Comparison of ENCODE assay signal across 9 cellular contexts in the genomic region with DNA sequence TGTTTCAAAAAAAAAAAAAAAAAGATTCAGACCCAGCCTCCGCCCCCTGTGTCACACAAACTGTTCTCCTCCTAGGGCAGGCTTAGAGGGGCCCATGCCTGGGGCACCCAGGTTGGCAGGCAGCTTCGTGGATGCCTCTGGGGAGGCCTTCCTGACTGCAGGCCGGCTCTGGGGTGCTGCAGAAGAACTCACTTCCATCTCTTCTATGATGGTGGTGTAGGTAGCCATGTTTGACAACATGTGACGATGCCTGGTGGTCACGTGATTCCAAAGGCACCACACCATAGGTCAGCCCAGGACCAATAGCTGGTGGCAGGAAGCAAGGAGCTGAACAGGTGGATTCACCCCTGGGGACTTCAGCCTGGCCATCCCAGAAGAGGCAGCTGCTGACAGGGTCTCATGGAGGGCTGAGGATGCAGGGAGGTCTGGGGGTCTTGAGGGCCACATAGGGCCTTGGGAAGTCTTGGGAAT. TPM values are rescaled to one million over a fixed set of nuclear protein-coding genes. Genes with fewer than 3 reads are reported as not detected.
DNase-seq lines count a peak whose midpoint lies in the region; ATAC-seq, FAIRE-seq and TF ChIP-seq lines count a peak whose summit lies in the region.
"Had no signal": no experiment of that assay in that cellular context is flagged by ENCODE, and none has a peak within 500 bp of the region (broad histone marks: within the 10 kb centered on the region; RNA-seq: fewer than 3 reads in every experiment).

No MANE protein-coding gene starts in this region.

- WGBS in A549 (ENCODE audit: missing lambda C conversion rate): 61% methylated on average over 5 of the region's 5 CpGs

- H3K4me3 Mint-ChIP-seq in dendritic cell treated with granulocyte-macrophage colony-stimulating factor and Interleukin-4, amounts not matched to agents 40 ng/mL and 50 ng/mL, for 4 days: no peak overlapping the region

- POLR2A ChIA-PET in A549 (lab: Yijun Ruan, JAX): interaction anchor here (1.7 kb wide), 1 partner anchor 201 kb away, joined by 5 read pairs; a partner anchor contains a TSS

- peaks cover 6% of the 10 kb centered on the region; the same call in 1 of the 3 replicates for H3K9me3 ChIP-seq in A549

- peak overlapping the region in 1 of 2 experiments; percentile 49; a peak in 1 of 6 replicates for H3K27ac ChIP-seq in A549
- H3K27ac ChIP-seq: skin epidermis had no signal

- CTCF ChIA-PET in A549 (lab: Yijun Ruan, JAX): no interaction called here

- H3K27me3 Mint-ChIP-seq in dendritic cell treated with granulocyte-macrophage colony-stimulating factor and Interleukin-4, amounts not matched to agents 40 ng/mL and 50 ng/mL, for 4 days: peaks cover 4% of the 10 kb centered on the region

- no peak for TF ChIP-seq EP300 in A549 (IDR thresholded peaks at IDR 0.05)

- TF ChIP-seq CTCF in A549 (IDR thresholded peaks at IDR 0.05): no peak
- no peak for TF ChIP-seq CTCF in GM06990 (IDR thresholded peaks at IDR 0.05; ENCODE audit: insufficient read depth, low read length, poor library complexity, severe bottlenecking)

- peaks cover 13% of the 10 kb centered on the region for H3K4me1 ChIP-seq in A549

- H3K9me3 Mint-ChIP-seq in dendritic cell treated with granulocyte-macrophage colony-stimulating factor and Interleukin-4, amounts not matched to agents 40 ng/mL and 50 ng/mL, for 4 days: peaks cover 8% of the 10 kb centered on the region

- H3K27me3 ChIP-seq in GM06990 (replicated peaks; ENCODE audit: control insufficient read depth, insufficient read depth, low read length): no peaks in the 10 kb centered on the region

- no peaks in the 10 kb centered on the region for H3K36me3 Mint-ChIP-seq in dendritic cell treated with granulocyte-macrophage colony-stimulating factor and Interleukin-4, amounts not matched to agents 40 ng/mL and 50 ng/mL, for 4 days (ENCODE audit: low read depth)

- ATAC-seq in A549 (peak in 1 of 2 experiments; percentile 62; a peak in 3 of 6 replicates), HG03108 (IDR thresholded peaks at IDR 0.05; ENCODE audit: unreplicated experiment) (no peak), HG02623 (IDR thresholded peaks at IDR 0.05; ENCODE audit: unreplicated experiment) (no peak)

- H3K27ac Mint-ChIP-seq in dendritic cell treated with granulocyte-macrophage colony-stimulating factor and Interleukin-4, amounts not matched to agents 40 ng/mL and 50 ng/mL, for 4 days: peak overlapping the region; percentile 58

- intact Hi-C loops in dendritic cell treated with granulocyte-macrophage colony-stimulating factor and Interleukin-4, amounts not matched to agents 40 ng/mL and 50 ng/mL, for 4 days (cut with micrococcal nuclease): loop anchor here (5.0 kb wide), 1 partner anchor 121 kb away; no protein-coding TSS in a partner anchor

- no peak for FAIRE-seq in A549 (lab: Jason Lieb, UNC)

- peaks cover 38% of the 10 kb centered on the region for H3K4me1 Mint-ChIP-seq in dendritic cell treated with granulocyte-macrophage colony-stimulating factor and Interleukin-4, amounts not matched to agents 40 ng/mL and 50 ng/mL, for 4 days (ENCODE audit: low read depth)

- TF ChIP-seq RAD21 in A549 (conservative IDR thresholded peaks at IDR 0.05 in 1 of 2, IDR thresholded peaks at IDR 0.05 in 1 of 2): no peak

- peak; percentile 50 to 77 for DNase-seq in A549 (ENCODE audit: low read depth in 1 of 2, low spot score in 1 of 2)
- DNase-seq in GM06990 (ENCODE audit: extremely low read depth, insufficient read length): no peak
- DNase-seq in NCI-H524 treated with DMSO at 0.1 percent for 48 hours (lab: John Stamatoyannopoulos, UW): peak; percentile 50
- no peak for DNase-seq in mucosa of gallbladder (ENCODE audit: low spot score)
- DNase-seq in HK-2 (ENCODE audit: unreplicated experiment): no peak

- no peak overlapping the region for H3K4me2 ChIP-seq in A549

- TF ChIP-seq POLR2A in A549 (IDR thresholded peaks at IDR 0.05; ENCODE audit: low read length): no peak

- H3K36me3 ChIP-seq in GM06990 (ENCODE audit: control insufficient read depth, insufficient read depth, low read length): no peaks in the 10 kb centered on the region

- H3K4me3 ChIP-seq in A549: no peak overlapping the region
- peak overlapping the region; percentile 40 for H3K4me3 ChIP-seq in GM06990 (replicated peaks; ENCODE audit: low read depth, low read length)

TF ChIP-seq in A549, 52 proteins besides CTCF, POLR2A, EP300 and RAD21:
- TF ChIP-seq, protein P1, sequence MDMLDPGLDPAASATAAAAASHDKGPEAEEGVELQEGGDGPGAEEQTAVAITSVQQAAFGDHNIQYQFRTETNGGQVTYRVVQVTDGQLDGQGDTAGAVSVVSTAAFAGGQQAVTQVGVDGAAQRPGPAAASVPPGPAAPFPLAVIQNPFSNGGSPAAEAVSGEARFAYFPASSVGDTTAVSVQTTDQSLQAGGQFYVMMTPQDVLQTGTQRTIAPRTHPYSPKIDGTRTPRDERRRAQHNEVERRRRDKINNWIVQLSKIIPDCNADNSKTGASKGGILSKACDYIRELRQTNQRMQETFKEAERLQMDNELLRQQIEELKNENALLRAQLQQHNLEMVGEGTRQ (IDR thresholded peaks at IDR 0.05): peak; percentile 97
- TF ChIP-seq, protein P2, sequence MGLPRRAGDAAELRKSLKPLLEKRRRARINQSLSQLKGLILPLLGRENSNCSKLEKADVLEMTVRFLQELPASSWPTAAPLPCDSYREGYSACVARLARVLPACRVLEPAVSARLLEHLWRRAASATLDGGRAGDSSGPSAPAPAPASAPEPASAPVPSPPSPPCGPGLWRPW (IDR thresholded peaks at IDR 0.05): no peak
- no peak for TF ChIP-seq CHD2 (IDR thresholded peaks at IDR 0.05; ENCODE audit: low read length, partially characterized antibody)
- peak; percentile 77 for TF ChIP-seq KDM5A (IDR thresholded peaks at IDR 0.05)
- no peak for TF ChIP-seq FOSL2 (IDR thresholded peaks at IDR 0.05)
- no peak for TF ChIP-seq FOSL2 (CRISPR knock-in tag; IDR thresholded peaks at IDR 0.05)
- TF ChIP-seq, protein P3, sequence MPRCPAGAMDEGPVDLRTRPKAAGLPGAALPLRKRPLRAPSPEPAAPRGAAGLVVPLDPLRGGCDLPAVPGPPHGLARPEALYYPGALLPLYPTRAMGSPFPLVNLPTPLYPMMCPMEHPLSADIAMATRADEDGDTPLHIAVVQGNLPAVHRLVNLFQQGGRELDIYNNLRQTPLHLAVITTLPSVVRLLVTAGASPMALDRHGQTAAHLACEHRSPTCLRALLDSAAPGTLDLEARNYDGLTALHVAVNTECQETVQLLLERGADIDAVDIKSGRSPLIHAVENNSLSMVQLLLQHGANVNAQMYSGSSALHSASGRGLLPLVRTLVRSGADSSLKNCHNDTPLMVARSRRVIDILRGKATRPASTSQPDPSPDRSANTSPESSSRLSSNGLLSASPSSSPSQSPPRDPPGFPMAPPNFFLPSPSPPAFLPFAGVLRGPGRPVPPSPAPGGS (IDR thresholded peaks at IDR 0.05): no peak
- no peak for TF ChIP-seq NR3C1 (IDR thresholded peaks at IDR 0.05)
- TF ChIP-seq TFCP2L1 (CRISPR knock-in tag; IDR thresholded peaks at IDR 0.05): no peak

RNA-seq across cellular contexts. Expression of a gene that starts 24.1 kb away (rescaled TPM):
- polyA plus RNA-seq in A549 (2011; rRNA removed) (15.3 and 19.4 TPM in 2 replicates), A549 (2017; fragmentation: RNase III; extraction: RNeasy Plus Mini Kit Qiagen cat#74134 plus additional on column Dnase treatment) (26.9 to 31.8 TPM (median 28.4 TPM) in 3 replicates)
- 28.6 and 34.3 TPM in 2 replicates for polyA plus RNA-seq in A549 (2012; cell fraction: cytosol; rRNA removed)
- polyA plus RNA-seq in A549 (2012; cell fraction: nucleus; rRNA removed): 65.9 and 84.5 TPM in 2 replicates
- polyA minus RNA-seq in A549 (2011; rRNA and poly(A)+ RNA removed): 40.5 and 50.8 TPM in 2 replicates
- 6.7 TPM for total RNA-seq in mucosa of gallbladder

RNA-seq across cellular contexts. Expression of a gene that starts 58.7 kb away (rescaled TPM):
- polyA plus RNA-seq in A549 (2011; rRNA removed) (13.1 and 13.2 TPM in 2 replicates), A549 (2017; fragmentation: RNase III; extraction: RNeasy Plus Mini Kit Qiagen cat#74134 plus additional on column Dnase treatment) (6.0 to 8.1 TPM (median 7.7 TPM) in 3 replicates)
- polyA plus RNA-seq in A549 (2012; cell fraction: cytosol; rRNA removed): 9.7 and 14.9 TPM in 2 replicates
- 15.6 and 18.2 TPM in 2 replicates for polyA plus RNA-seq in A549 (2012; cell fraction: nucleus; rRNA removed)
- polyA minus RNA-seq in A549 (2011; rRNA and poly(A)+ RNA removed): 27.3 and 40.6 TPM in 2 replicates
- 142 TPM for total RNA-seq in mucosa of gallbladder

Comparison
In these comparisons a context has a peak if more than half of its experiments do, and no peak if none do; other contexts are left out.
1. DNase-seq: peak in A549 (2 of 2) and NCI-H524 treated with DMSO at 0.1 percent for 48 hours (single experiment); none in GM06990 (single experiment), mucosa of gallbladder (single experiment) and HK-2 (single experiment).